In the genomic region with DNA sequence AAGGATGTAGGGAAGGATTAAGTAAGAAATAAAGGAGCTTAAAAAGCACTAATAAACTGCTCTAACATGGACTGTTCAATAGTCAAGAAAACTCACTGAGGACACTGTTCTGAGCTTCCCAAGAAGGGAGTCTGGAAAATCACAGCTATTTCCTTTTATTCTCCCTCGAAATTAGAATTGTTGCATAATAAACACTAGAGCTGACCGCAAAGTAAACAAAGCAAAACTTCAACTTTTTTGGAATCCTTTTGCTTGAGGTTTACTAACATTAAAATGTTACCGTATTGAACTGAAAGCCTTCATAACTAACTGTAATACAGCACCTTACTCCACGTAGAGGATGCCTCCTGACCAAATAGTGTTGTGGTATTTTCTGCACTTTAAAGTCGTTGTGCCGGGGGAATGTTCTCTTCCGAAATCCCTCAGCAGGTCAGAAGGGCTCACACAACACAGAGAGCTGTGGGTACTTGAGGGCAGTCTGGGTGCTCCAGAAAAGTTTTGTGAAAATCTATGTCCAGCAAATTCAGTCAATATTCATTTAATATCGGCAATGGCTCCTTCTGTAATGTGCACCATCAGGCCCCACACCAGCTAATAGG, we compare ENCODE assay signal across 2 cellular contexts.
TF ChIP-seq lines count a peak whose summit lies in the region.

No MANE protein-coding gene starts in this region.

TF ChIP-seq in liver, 16 proteins besides CTCF, POLR2A, EP300 and RAD21 (continued from another document):
- TF ChIP-seq EGR1 (IDR thresholded peaks at IDR 0.05; ENCODE audit: low read depth in 2 of 2), result no peak

TF ChIP-seq in HepG2, 621 proteins besides CTCF, POLR2A, EP300 and RAD21 (continued from another document):
- no peak for TF ChIP-seq ISL2 (CRISPR knock-in tag; IDR thresholded peaks at IDR 0.05)
- no peak for TF ChIP-seq NKX3-1 (CRISPR knock-in tag; IDR thresholded peaks at IDR 0.05)
- no peak for TF ChIP-seq ZC3H13 (CRISPR knock-in tag; IDR thresholded peaks at IDR 0.05)
- no peak for TF ChIP-seq AKAP8 (CRISPR knock-in tag; IDR thresholded peaks at IDR 0.05)
- TF ChIP-seq ZNF207 (IDR thresholded peaks at IDR 0.05; ENCODE audit: borderline replicate concordance), result no peak
- no peak for TF ChIP-seq HOXA9 (CRISPR knock-in tag; IDR thresholded peaks at IDR 0.05; ENCODE audit: borderline replicate concordance)
- no peak for TF ChIP-seq JUNB (CRISPR knock-in tag; IDR thresholded peaks at IDR 0.05; ENCODE audit: borderline replicate concordance)
- TF ChIP-seq MTA1 (CRISPR knock-in tag; IDR thresholded peaks at IDR 0.05; ENCODE audit: borderline replicate concordance), result no peak
- no peak for TF ChIP-seq FOXA1 (IDR thresholded peaks at IDR 0.05)
- no peak for TF ChIP-seq FOXA1 (CRISPR knock-in tag; IDR thresholded peaks at IDR 0.05)
- no peak for TF ChIP-seq ZNF280B (CRISPR knock-in tag; IDR thresholded peaks at IDR 0.05; ENCODE audit: borderline replicate concordance)
- no peak for TF ChIP-seq ADNP (CRISPR knock-in tag; IDR thresholded peaks at IDR 0.05)
